ENCODE assay signal across 8 cellular contexts in genomic region chr12:133081408-133081806, GRCh38. TPM values are rescaled to one million over a fixed set of nuclear protein-coding genes. Genes with fewer than 3 reads are reported as not detected.
DNase-seq lines count a peak whose midpoint lies in the region; ATAC-seq and TF ChIP-seq lines count a peak whose summit lies in the region.

No MANE protein-coding gene starts in this region.

- H3K27me3 ChIP-seq in RWPE2 (ENCODE audit: insufficient read depth, poor library complexity, severe bottlenecking) (no peaks in the 10 kb centered on the region), gastroesophageal sphincter (no peaks in the 10 kb centered on the region)

- TF ChIP-seq CTCF in RWPE2 (IDR thresholded peaks at IDR 0.05; ENCODE audit: poor library complexity, severe bottlenecking), result no peak
- no peak for TF ChIP-seq CTCF in gastroesophageal sphincter (IDR thresholded peaks at IDR 0.05)

- H3K36me3 ChIP-seq in RWPE2 (ENCODE audit: low read depth) (peaks cover 48% of the 10 kb centered on the region), gastroesophageal sphincter (peaks cover 18 to 50% of the 10 kb centered on the region in 2 donors)

- H3K4me3 ChIP-seq in RWPE2 (ENCODE audit: severe bottlenecking) (peak overlapping the region; percentile 76), gastroesophageal sphincter (peak overlapping the region; percentile 80 to 95), skeletal muscle cell (ENCODE audit: low read depth, low read length) (peak overlapping the region; percentile 75)

- H3K4me1 ChIP-seq in RWPE2 (ENCODE audit: insufficient read depth, poor library complexity, severe bottlenecking) (no peaks in the 10 kb centered on the region), gastroesophageal sphincter (peaks cover 0 to 14% (median 3%) of the 10 kb centered on the region in 3 donors)

- no peak for TF ChIP-seq EP300 in gastroesophageal sphincter (IDR thresholded peaks at IDR 0.05)

- ATAC-seq in RWPE2 (ENCODE audit: low read depth) (no peak), gastroesophageal sphincter (no peak), HG03139 (IDR thresholded peaks at IDR 0.05; ENCODE audit: unreplicated experiment) (no peak)

- H3K27ac ChIP-seq in RWPE2 (ENCODE audit: poor library complexity, severe bottlenecking) (peak overlapping the region; percentile 81), gastroesophageal sphincter (peak overlapping the region in 3 of 4 donors; percentile 94 to 98 (median 98))

- WGBS in gastroesophageal sphincter (ENCODE audit: low coverage in 1 of 2), 2 donors, result 31 to 40% methylated on average over 1 to 5 of the region's 9 CpGs

- TF ChIP-seq POLR2A in gastroesophageal sphincter (IDR thresholded peaks at IDR 0.05), result no peak

- peak; percentile 52 for DNase-seq in DMS79 treated with DMSO at 0.1 percent for 48 hours (lab: John Stamatoyannopoulos, UW)
- no peak for DNase-seq in DMS79 (lab: John Stamatoyannopoulos, UW)
- DNase-seq in RWPE2 (ENCODE audit: low spot score), result no peak
- DNase-seq in skeletal muscle cell (ENCODE audit: low read depth), result no peak
- DNase-seq in NCI-H774 (lab: John Stamatoyannopoulos, UW), result no peak
- no peak for DNase-seq in NCI-H345 (lab: John Stamatoyannopoulos, UW)

- H3K9me3 ChIP-seq in RWPE2 (ENCODE audit: severe bottlenecking) (peaks cover 17% of the 10 kb centered on the region), gastroesophageal sphincter (peaks cover 0 to 80% (median 4%) of the 10 kb centered on the region in 3 donors)

RNA-seq across cellular contexts. Expression of gene ZNF140, which starts 0.7 kb away (rescaled TPM):
- 10 to 100 TPM in 3 of 4 donors, 1 to 10 TPM in 1; 9.7 to 29.7 (median 13.7) TPM for total RNA-seq in gastroesophageal sphincter

RNA-seq across cellular contexts. Expression of gene ZNF84, which starts 44.1 kb away (rescaled TPM):
- 10 to 100 TPM; 16.2 to 47.5 (median 20.0) TPM for total RNA-seq in gastroesophageal sphincter

RNA-seq across cellular contexts. Expression of gene ZNF891, which starts 48.7 kb away (rescaled TPM):
- 1 to 10 TPM; 2.5 to 5.1 (median 2.9) TPM for total RNA-seq in gastroesophageal sphincter

RNA-seq across cellular contexts. Expression of gene ZNF10, which starts 49.0 kb away (rescaled TPM):
- 10 to 100 TPM in 2 of 4 donors, 1 to 10 TPM in 2; 1.8 to 20.9 (median 11.1) TPM for total RNA-seq in gastroesophageal sphincter
